Comparison of ENCODE assay signal across 8 cellular contexts in the genomic region with DNA sequence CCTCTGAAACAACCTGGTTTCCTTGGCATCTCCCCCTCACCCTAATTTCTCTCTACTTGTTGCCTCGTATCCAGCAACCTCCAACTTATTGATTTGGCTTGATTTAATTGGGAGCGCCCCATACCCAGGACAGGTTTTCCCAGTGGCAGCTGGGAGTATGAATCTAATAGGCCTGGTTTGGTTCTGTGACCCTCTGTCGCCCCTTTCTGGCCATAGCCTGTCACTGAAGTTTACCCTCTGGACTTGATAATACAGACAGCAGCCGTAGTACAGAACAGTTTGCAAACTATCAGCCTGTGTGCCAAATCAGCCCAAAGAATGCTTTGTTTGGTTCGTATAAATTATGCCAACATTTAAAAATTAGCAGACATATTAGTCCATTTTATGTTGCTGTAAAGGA.
DNase-seq lines count a peak whose midpoint lies in the region; ATAC-seq and TF ChIP-seq lines count a peak whose summit lies in the region.

No MANE protein-coding gene starts in this region.

- TF ChIP-seq CTCF in DND-41 (IDR thresholded peaks at IDR 0.05; ENCODE audit: borderline replicate concordance, extremely low read depth, low read length, poor library complexity, severe bottlenecking) (peak; percentile 46), nephron (IDR thresholded peaks at IDR 0.05; ENCODE audit: unreplicated experiment in 3 of 3) (peak; percentile 49 to 65 (median 51)), vagina (IDR thresholded peaks at IDR 0.05) (no peak)

- intact Hi-C loops in vagina (cut with DNase I) = no loop called here

- no peak overlapping the region for H3K27ac ChIP-seq in DND-41 (ENCODE audit: low read length)
- no peak overlapping the region for H3K27ac ChIP-seq in caudate nucleus (ENCODE audit: low read depth, low read length)
- H3K27ac ChIP-seq in vagina = no peak overlapping the region

- no peak for DNase-seq in DND-41
- DNase-seq in HCEC 1CT = peak; percentile 1
- DNase-seq in NCI-H1694 treated with DMSO at 0.1 percent for 48 hours (lab: John Stamatoyannopoulos, UW) = peak; percentile 18
- peak in 43 of 61 donors; percentile 1 to 63 (median 20) for DNase-seq in caudate nucleus (lab: John Stamatoyannopoulos, UW)
- no peak for DNase-seq in GF-D8 (lab: John Stamatoyannopoulos, UW)
- DNase-seq in NOMO-1 treated with DMSO at 0.1 percent for 48 hours (lab: John Stamatoyannopoulos, UW; ENCODE audit: unreplicated experiment) = no peak
- DNase-seq in vagina (ENCODE audit: extremely low spot score in 2 of 2) = no peak

- 0 out of 3 replicates have a peak, but pooled peaks have one; percentile 29 for ATAC-seq in DND-41 (ENCODE audit: insufficient read depth, low read depth)

- peaks cover 14% of the 10 kb centered on the region for H3K4me1 Mint-ChIP-seq in nephron

- H2AFZ ChIP-seq in DND-41 (ENCODE audit: low read depth, low read length) = no peak overlapping the region

- H3K36me3 Mint-ChIP-seq in nephron (ENCODE audit: low read depth) = no peaks in the 10 kb centered on the region

- H3K4me3 ChIP-seq in DND-41 (ENCODE audit: low read depth in 1 of 2, low read length in 2 of 2) = no peak overlapping the region
- no peak overlapping the region for H3K4me3 ChIP-seq in vagina

- H3K79me2 ChIP-seq in DND-41 (ENCODE audit: insufficient read depth, low read length) = no peaks in the 10 kb centered on the region

- no peaks in the 10 kb centered on the region for H3K27me3 ChIP-seq in DND-41 (ENCODE audit: insufficient read depth, low read length, poor library complexity)
- no peaks in the 10 kb centered on the region for H3K27me3 ChIP-seq in vagina

- H3K9ac ChIP-seq in DND-41 (ENCODE audit: low read depth, low read length) = no peak overlapping the region

- H3K36me3 ChIP-seq in DND-41 (ENCODE audit: insufficient read depth, low read length) (no peaks in the 10 kb centered on the region), vagina (no peaks in the 10 kb centered on the region)

- no peaks in the 10 kb centered on the region for H3K9me3 ChIP-seq in DND-41 (ENCODE audit: insufficient read depth, low read length, severe bottlenecking)
- no peaks in the 10 kb centered on the region for H3K9me3 ChIP-seq in vagina

- H3K4me1 ChIP-seq in DND-41 (ENCODE audit: insufficient read depth, low read length) (no peaks in the 10 kb centered on the region), vagina (no peaks in the 10 kb centered on the region)

- no peak overlapping the region for H3K4me2 ChIP-seq in DND-41 (ENCODE audit: insufficient read depth, low read length)

- no peak for TF ChIP-seq POLR2A in vagina (IDR thresholded peaks at IDR 0.05)

- peaks cover 4% of the 10 kb centered on the region for H3K27me3 Mint-ChIP-seq in nephron (ENCODE audit: low read depth)

- no peaks in the 10 kb centered on the region for H4K20me1 ChIP-seq in DND-41 (ENCODE audit: insufficient read depth, low read length)

- H3K9me3 Mint-ChIP-seq in nephron = no peaks in the 10 kb centered on the region

- no peak overlapping the region for H3K27ac Mint-ChIP-seq in nephron

- no peak overlapping the region for H3K4me3 Mint-ChIP-seq in nephron

Comparison
In these comparisons a context has a peak if more than half of its experiments do, and no peak if none do; other contexts are left out.
1. DNase-seq: peak in HCEC 1CT (single experiment), NCI-H1694 treated with DMSO at 0.1 percent for 48 hours (single experiment) and caudate nucleus (43 of 61); none in DND-41 (single experiment), GF-D8 (single experiment), NOMO-1 treated with DMSO at 0.1 percent for 48 hours (single experiment) and vagina (0 of 2).
2. CTCF ChIP-seq: peak in DND-41 (single experiment) and nephron (3 of 3); none in vagina (0 of 3).